Comparison of ENCODE assay signal across 7 cellular contexts in genomic region chr19:51703655-51704515, GRCh38. TPM values are rescaled to one million over a fixed set of nuclear protein-coding genes. Genes with fewer than 3 reads are reported as not detected.
DNase-seq lines count a peak whose midpoint lies in the region; ATAC-seq and TF ChIP-seq lines count a peak whose summit lies in the region.

No MANE protein-coding gene starts in this region.

- peaks cover 0 to 19% of the 10 kb centered on the region in 2 donors for H3K27me3 ChIP-seq in left lung

- peaks cover 7 to 28% of the 10 kb centered on the region in 2 donors for H3K4me1 ChIP-seq in left lung

- no peaks in the 10 kb centered on the region for H3K9me3 ChIP-seq in left lung

- TF ChIP-seq CTCF in coronary artery (IDR thresholded peaks at IDR 0.05) (no peak), left lung (IDR thresholded peaks at IDR 0.05) (peak; percentile 30 to 47)

- H3K27ac Mint-ChIP-seq in activated CD4-positive, alpha-beta T cell treated with anti-CD3 and anti-CD28 coated beads, Interleukin-2, amount 10 ng/mL, durations not matched to agents 24 days and 14 days: peak overlapping the region; percentile 95

- peak overlapping the region; percentile 87 for H3K4me3 ChIP-seq in coronary artery
- peak overlapping the region; percentile 51 to 59 for H3K4me3 ChIP-seq in left lung

- H3K4me3 Mint-ChIP-seq in activated CD4-positive, alpha-beta T cell treated with anti-CD3 and anti-CD28 coated beads, Interleukin-2, amount 10 ng/mL, durations not matched to agents 24 days and 14 days: peak overlapping the region; percentile 90

- H3K36me3 ChIP-seq in left lung: peaks cover 0 to 42% of the 10 kb centered on the region in 2 donors

- peaks cover 24% of the 10 kb centered on the region for H3K4me1 Mint-ChIP-seq in activated CD4-positive, alpha-beta T cell treated with anti-CD3 and anti-CD28 coated beads, Interleukin-2, amount 10 ng/mL, durations not matched to agents 24 days and 14 days

- intact Hi-C loops in activated CD4-positive, alpha-beta T cell treated with anti-CD3 and anti-CD28 coated beads, Interleukin-2, amount 10 ng/mL, durations not matched to agents 24 days and 14 days (cut with micrococcal nuclease): loop anchor here (1.0 kb wide), 2 partner anchors 339 to 485 kb away; no protein-coding TSS in a partner anchor
- intact Hi-C loops in left lung (cut with DNase I): no loop called here

- peak; percentile 54 for DNase-seq in NCI-H510A (lab: John Stamatoyannopoulos, UW)
- DNase-seq in activated CD4-positive, alpha-beta T cell treated with anti-CD3 and anti-CD28 coated beads, Interleukin-2, amount 10 ng/mL, durations not matched to agents 24 days and 14 days: peak; percentile 99
- peak; percentile 98 for DNase-seq in coronary artery (ENCODE audit: low spot score)
- peak; percentile 97 to 100 for DNase-seq in left lung
- peak; percentile 97 to 98 for DNase-seq in stimulated activated CD4-positive, alpha-beta T cell treated with anti-CD3 and anti-CD28 coated beads, Interleukin-2, amount 100 ng/mL, for 24 hours

- ATAC-seq in GM18517 (IDR thresholded peaks at IDR 0.05; ENCODE audit: unreplicated experiment) (peak; percentile 88), HG03039 (IDR thresholded peaks at IDR 0.05; ENCODE audit: unreplicated experiment) (peak; percentile 84), left lung (peak; percentile 93)

- peaks cover 3% of the 10 kb centered on the region for H3K27me3 Mint-ChIP-seq in activated CD4-positive, alpha-beta T cell treated with anti-CD3 and anti-CD28 coated beads, Interleukin-2, amount 10 ng/mL, durations not matched to agents 24 days and 14 days

- H3K36me3 Mint-ChIP-seq in activated CD4-positive, alpha-beta T cell treated with anti-CD3 and anti-CD28 coated beads, Interleukin-2, amount 10 ng/mL, durations not matched to agents 24 days and 14 days (ENCODE audit: low read depth): peaks cover 31% of the 10 kb centered on the region

- H3K27ac ChIP-seq in coronary artery (peak overlapping the region; percentile 88 to 98), left lung (peak overlapping the region; percentile 90 to 92)

- no peaks in the 10 kb centered on the region for H3K9me3 Mint-ChIP-seq in activated CD4-positive, alpha-beta T cell treated with anti-CD3 and anti-CD28 coated beads, Interleukin-2, amount 10 ng/mL, durations not matched to agents 24 days and 14 days

RNA-seq across cellular contexts. Expression of gene SPACA6, which starts 10.8 kb away (rescaled TPM):
- 6.7 and 7.0 TPM in 2 replicates for total RNA-seq in activated CD4-positive, alpha-beta T cell treated with anti-CD3 and anti-CD28 coated beads, Interleukin-2, amount 10 ng/mL, durations not matched to agents 24 days and 14 days
- 10 to 100 TPM; 15.9 to 27.3 TPM for total RNA-seq in left lung

RNA-seq across cellular contexts. Expression of gene HAS1, which starts 19.9 kb away (rescaled TPM):
- not detected in 2 replicates for total RNA-seq in activated CD4-positive, alpha-beta T cell treated with anti-CD3 and anti-CD28 coated beads, Interleukin-2, amount 10 ng/mL, durations not matched to agents 24 days and 14 days
- total RNA-seq in left lung: under 1 TPM; 0.26 to 0.50 TPM

RNA-seq across cellular contexts. Expression of gene FPR1, which starts 47.8 kb away (rescaled TPM):
- not detected in 2 replicates for total RNA-seq in activated CD4-positive, alpha-beta T cell treated with anti-CD3 and anti-CD28 coated beads, Interleukin-2, amount 10 ng/mL, durations not matched to agents 24 days and 14 days
- 100 to 1,000 TPM in 1 of 2 donors, 10 to 100 TPM in 1; 20.0 to 193 TPM for total RNA-seq in left lung

RNA-seq across cellular contexts. Expression of gene FPR2, which starts 57.1 kb away (rescaled TPM):
- total RNA-seq in activated CD4-positive, alpha-beta T cell treated with anti-CD3 and anti-CD28 coated beads, Interleukin-2, amount 10 ng/mL, durations not matched to agents 24 days and 14 days: not detected in 2 replicates
- total RNA-seq in left lung: 10 to 100 TPM in 1 of 2 donors, 1 to 10 TPM in 1; 5.9 to 41.7 TPM

RNA-seq across cellular contexts. Expression of gene SIGLEC14, which starts 57.3 kb away (rescaled TPM):
- total RNA-seq in activated CD4-positive, alpha-beta T cell treated with anti-CD3 and anti-CD28 coated beads, Interleukin-2, amount 10 ng/mL, durations not matched to agents 24 days and 14 days: not detected in 2 replicates
- 10 to 100 TPM; 13.4 to 59.9 TPM for total RNA-seq in left lung

Comparison
In these comparisons a context has a peak if more than half of its experiments do, and no peak if none do; other contexts are left out.
1. Peak in every context shown above with its lines: DNase-seq, ATAC-seq, H3K4me3 ChIP-seq and H3K27ac ChIP-seq.
2. RNA of gene FPR1, which starts 47.8 kb away (total RNA-seq): 20.0 to 193 TPM in left lung; not detected in activated CD4-positive, alpha-beta T cell treated with anti-CD3 and anti-CD28 coated beads, Interleukin-2, amount 10 ng/mL, durations not matched to agents 24 days and 14 days; every median in the first group is over 10 times any median in the second.